Comparison of ENCODE assay signal across 9 cellular contexts in genomic region chr3:149620291-149621020, GRCh38. TPM values are rescaled to one million over a fixed set of nuclear protein-coding genes. Genes with fewer than 3 reads are reported as not detected.
DNase-seq lines count a peak whose midpoint lies in the region; ATAC-seq and TF ChIP-seq lines count a peak whose summit lies in the region.
"Had no signal": no experiment of that assay in that cellular context is flagged by ENCODE, and none has a peak within 500 bp of the region (broad histone marks: within the 10 kb centered on the region; RNA-seq: fewer than 3 reads in every experiment).

No MANE protein-coding gene starts in this region.

- CTCF ChIA-PET in PC-9 (lab: Charles Lee) = no interaction called here

- H4K20me1 ChIP-seq in PC-9 (ENCODE audit: insufficient read depth) (no peaks in the 10 kb centered on the region; the same call in 1 of the 2 replicates), hepatocyte (ENCODE audit: insufficient read depth, poor library complexity, severe bottlenecking) (peaks cover 17% of the 10 kb centered on the region)

- POLR2A ChIA-PET in PC-9 (lab: Charles Lee; ENCODE audit: unreplicated experiment) = interaction anchor here (0.6 kb wide), 1 partner anchor 45 kb away, joined by 3 read pairs; no protein-coding TSS in a partner anchor

- intact Hi-C loops in PC-9 (cut with micrococcal nuclease; ENCODE audit: unreplicated experiment) = no loop called here
- intact Hi-C loops in prostate gland (cut with DNase I) = no loop called here

- H3K4me3 ChIP-seq in PC-9 (no peak overlapping the region), hepatocyte (no peak overlapping the region), prostate gland (no peak overlapping the region)
- H3K4me3 ChIP-seq: adrenal gland had no signal

- TF ChIP-seq POLR2A in prostate gland (IDR thresholded peaks at IDR 0.05) = no peak

- peaks cover under 1% of the 10 kb centered on the region; the same call in 1 of the 2 replicates for H3K9me2 ChIP-seq in PC-9 (ENCODE audit: insufficient read depth)
- H3K9me2 ChIP-seq in hepatocyte (replicated peaks; ENCODE audit: insufficient read depth) = no peaks in the 10 kb centered on the region

- H2AFZ ChIP-seq in PC-9 (no peak overlapping the region), hepatocyte (no peak overlapping the region)

- no TSS peak for BruUV-seq in PC-9 (replicated peaks; lab: Mats Ljungman, UMichigan)

- 100% methylated on average over 1 of the region's 1 CpG for WGBS in hepatocyte (ENCODE audit: low lambda C conversion rate, missing lambda C conversion rate)
- 67% methylated on average over 1 of the region's 1 CpG for WGBS in prostate gland

- H3K36me3 ChIP-seq in PC-9 (ENCODE audit: low read depth) (peaks cover 10% of the 10 kb centered on the region; the same call in 1 of the 2 replicates), hepatocyte (replicated peaks; ENCODE audit: insufficient read depth, low read depth) (no peaks in the 10 kb centered on the region), prostate gland (no peaks in the 10 kb centered on the region)
- H3K36me3 ChIP-seq: adrenal gland had no signal

- DNase-seq in GM03348 (ENCODE audit: low spot score) (peak; percentile 60), PC-9 (no peak), hepatocyte (ENCODE audit: low spot score) (no peak), DMS53 (lab: John Stamatoyannopoulos, UW) (no peak), cerebellar nuclear complex (lab: John Stamatoyannopoulos, UW) (no peak), prostate gland (ENCODE audit: low spot score) (no peak)
- DNase-seq in activated CD8-positive, alpha-beta memory T cell treated with anti-CD3 and anti-CD28 coated beads, Interleukin-2, amount 50 U/mL, for 4 hours = no peak

- H3K27me3 ChIP-seq in PC-9 (ENCODE audit: insufficient read depth, low read depth) = no peaks in the 10 kb centered on the region
- H3K27me3 ChIP-seq in hepatocyte = no peaks in the 10 kb centered on the region
- H3K27me3 ChIP-seq in prostate gland (replicated peaks; ENCODE audit: insufficient read depth) = no peaks in the 10 kb centered on the region
- H3K27me3 ChIP-seq: adrenal gland had no signal

- H3K4me2 ChIP-seq in PC-9 (no peak overlapping the region), hepatocyte (no peak overlapping the region)

- 0 out of 2 replicates have a peak, but pooled peaks cover 8% of the 10 kb centered on the region for H3F3A ChIP-seq in PC-9 (ENCODE audit: insufficient read depth, low read depth)

- TF ChIP-seq CTCF in PC-9 (conservative IDR thresholded peaks at IDR 0.05) (no peak), hepatocyte (IDR thresholded peaks at IDR 0.05; ENCODE audit: poor library complexity) (no peak), prostate gland (IDR thresholded peaks at IDR 0.05) (no peak)

- peak; percentile 66 for ATAC-seq in GM21529 (IDR thresholded peaks at IDR 0.05; ENCODE audit: unreplicated experiment)

- H3K9me3 ChIP-seq in PC-9 (ENCODE audit: insufficient read depth, low read depth) (no peaks in the 10 kb centered on the region), hepatocyte (ENCODE audit: low read depth) (no peaks in the 10 kb centered on the region), prostate gland (no peaks in the 10 kb centered on the region)
- H3K9me3 ChIP-seq: adrenal gland had no signal

- H3K27ac ChIP-seq in PC-9 (peak overlapping the region; percentile 33; the same call in 1 of the 2 replicates), hepatocyte (peak overlapping the region; percentile 38), prostate gland (no peak overlapping the region)
- H3K27ac ChIP-seq: adrenal gland had no signal

- H3K79me2 ChIP-seq in PC-9 (ENCODE audit: low read depth) (peaks cover 97% of the 10 kb centered on the region), hepatocyte (peaks cover 98% of the 10 kb centered on the region)

- peaks cover 12% of the 10 kb centered on the region for H3K4me1 ChIP-seq in PC-9 (replicated peaks; ENCODE audit: insufficient read depth)
- H3K4me1 ChIP-seq in hepatocyte (ENCODE audit: insufficient read depth) = peaks cover 12% of the 10 kb centered on the region
- no peaks in the 10 kb centered on the region for H3K4me1 ChIP-seq in prostate gland (replicated peaks)

RNA-seq across cellular contexts. Expression of gene WWTR1, which starts 37.4 kb away (rescaled TPM):
- total RNA-seq in PC-9 (2021) (73.5 and 85.3 TPM in 2 replicates), hepatocyte (54.7 and 55.8 TPM in 2 replicates), prostate gland (10 to 100 TPM; 47.5 to 79.4 TPM)
- polyA plus RNA-seq in hepatocyte = 40.5 and 40.6 TPM in 2 replicates

Comparison
In these comparisons a context has a peak if more than half of its experiments do, and no peak if none do; other contexts are left out.
1. H3K27ac ChIP-seq: peak in PC-9 (single experiment) and hepatocyte (single experiment); none in prostate gland (0 of 2).